1 cellular context compared by ENCODE assay signal in genomic region chr4:159273126-159273438, GRCh38.
TF ChIP-seq lines count a peak whose summit lies in the region.

No MANE protein-coding gene starts in this region.

TF ChIP-seq in HepG2, 621 proteins besides CTCF, POLR2A, EP300 and RAD21 (continued from another document and continues in another):
- TF ChIP-seq ZBTB44 (CRISPR knock-in tag; IDR thresholded peaks at IDR 0.05), result no peak
- TF ChIP-seq YEATS4 (CRISPR knock-in tag; IDR thresholded peaks at IDR 0.05; ENCODE audit: borderline replicate concordance), result no peak
- TF ChIP-seq KDM3A (CRISPR knock-in tag; IDR thresholded peaks at IDR 0.05; ENCODE audit: low read depth), result no peak
- TF ChIP-seq, protein P1, sequence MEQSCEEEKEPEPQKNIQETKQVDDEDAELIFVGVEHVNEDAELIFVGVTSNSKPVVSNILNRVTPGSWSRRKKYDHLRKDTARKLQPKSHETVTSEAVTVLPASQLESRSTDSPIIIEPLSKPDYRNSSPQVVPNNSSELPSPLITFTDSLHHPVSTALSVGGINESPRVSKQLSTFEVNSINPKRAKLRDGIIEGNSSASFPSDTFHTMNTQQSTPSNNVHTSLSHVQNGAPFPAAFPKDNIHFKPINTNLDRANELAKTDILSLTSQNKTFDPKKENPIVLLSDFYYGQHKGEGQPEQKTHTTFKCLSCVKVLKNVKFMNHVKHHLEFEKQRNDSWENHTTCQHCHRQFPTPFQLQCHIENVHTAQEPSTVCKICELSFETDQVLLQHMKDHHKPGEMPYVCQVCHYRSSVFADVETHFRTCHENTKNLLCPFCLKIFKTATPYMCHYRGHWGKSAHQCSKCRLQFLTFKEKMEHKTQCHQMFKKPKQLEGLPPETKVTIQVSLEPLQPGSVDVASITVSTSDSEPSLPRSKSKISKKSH (CRISPR knock-in tag; IDR thresholded peaks at IDR 0.05; ENCODE audit: borderline replicate concordance), result no peak
- no peak for TF ChIP-seq NFKB2 (CRISPR knock-in tag; IDR thresholded peaks at IDR 0.05; ENCODE audit: borderline replicate concordance)
- no peak for TF ChIP-seq MAFG (CRISPR knock-in tag; IDR thresholded peaks at IDR 0.05)
- no peak for TF ChIP-seq SMARCE1 (IDR thresholded peaks at IDR 0.05; ENCODE audit: borderline replicate concordance)
- no peak for TF ChIP-seq ZNF776 (CRISPR knock-in tag; IDR thresholded peaks at IDR 0.05)
- TF ChIP-seq NFIC (IDR thresholded peaks at IDR 0.05; ENCODE audit: low read length), result peak; percentile 49; the same call in 1 of the 2 replicates
- TF ChIP-seq, protein P2, sequence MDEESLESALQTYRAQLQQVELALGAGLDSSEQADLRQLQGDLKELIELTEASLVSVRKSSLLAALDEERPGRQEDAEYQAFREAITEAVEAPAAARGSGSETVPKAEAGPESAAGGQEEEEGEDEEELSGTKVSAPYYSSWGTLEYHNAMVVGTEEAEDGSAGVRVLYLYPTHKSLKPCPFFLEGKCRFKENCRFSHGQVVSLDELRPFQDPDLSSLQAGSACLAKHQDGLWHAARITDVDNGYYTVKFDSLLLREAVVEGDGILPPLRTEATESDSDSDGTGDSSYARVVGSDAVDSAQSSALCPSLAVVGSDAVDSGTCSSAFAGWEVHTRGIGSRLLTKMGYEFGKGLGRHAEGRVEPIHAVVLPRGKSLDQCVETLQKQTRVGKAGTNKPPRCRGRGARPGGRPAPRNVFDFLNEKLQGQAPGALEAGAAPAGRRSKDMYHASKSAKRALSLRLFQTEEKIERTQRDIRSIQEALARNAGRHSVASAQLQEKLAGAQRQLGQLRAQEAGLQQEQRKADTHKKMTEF (CRISPR knock-in tag; IDR thresholded peaks at IDR 0.05), result 0 out of 2 replicates have a peak, but pooled peaks have one; percentile 25
- no peak for TF ChIP-seq ZNF841 (CRISPR knock-in tag; IDR thresholded peaks at IDR 0.05; ENCODE audit: borderline replicate concordance)
- TF ChIP-seq RBM22 (optimal IDR thresholded peaks at IDR 0.05; ENCODE audit: low read length), result no peak
- TF ChIP-seq HOXA9 (CRISPR knock-in tag; IDR thresholded peaks at IDR 0.05; ENCODE audit: borderline replicate concordance), result no peak
- TF ChIP-seq, protein P3, sequence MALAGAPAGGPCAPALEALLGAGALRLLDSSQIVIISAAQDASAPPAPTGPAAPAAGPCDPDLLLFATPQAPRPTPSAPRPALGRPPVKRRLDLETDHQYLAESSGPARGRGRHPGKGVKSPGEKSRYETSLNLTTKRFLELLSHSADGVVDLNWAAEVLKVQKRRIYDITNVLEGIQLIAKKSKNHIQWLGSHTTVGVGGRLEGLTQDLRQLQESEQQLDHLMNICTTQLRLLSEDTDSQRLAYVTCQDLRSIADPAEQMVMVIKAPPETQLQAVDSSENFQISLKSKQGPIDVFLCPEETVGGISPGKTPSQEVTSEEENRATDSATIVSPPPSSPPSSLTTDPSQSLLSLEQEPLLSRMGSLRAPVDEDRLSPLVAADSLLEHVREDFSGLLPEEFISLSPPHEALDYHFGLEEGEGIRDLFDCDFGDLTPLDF (CRISPR knock-in tag; IDR thresholded peaks at IDR 0.05), result no peak
- TF ChIP-seq SOX6 (IDR thresholded peaks at IDR 0.05), result no peak
- TF ChIP-seq SOX6 (CRISPR knock-in tag; IDR thresholded peaks at IDR 0.05), result peak; percentile 33; the same call in 1 of the 2 replicates
- TF ChIP-seq REXO4 (CRISPR knock-in tag; IDR thresholded peaks at IDR 0.05; ENCODE audit: borderline replicate concordance), result no peak
- TF ChIP-seq FLYWCH1 (CRISPR knock-in tag; IDR thresholded peaks at IDR 0.05), result no peak
- no peak for TF ChIP-seq YY1 (IDR thresholded peaks at IDR 0.05; ENCODE audit: insufficient read depth, insufficient replicate concordance, low read depth, low read length)
- TF ChIP-seq ZNF121 (CRISPR knock-in tag; IDR thresholded peaks at IDR 0.05), result no peak
- TF ChIP-seq, protein P4, sequence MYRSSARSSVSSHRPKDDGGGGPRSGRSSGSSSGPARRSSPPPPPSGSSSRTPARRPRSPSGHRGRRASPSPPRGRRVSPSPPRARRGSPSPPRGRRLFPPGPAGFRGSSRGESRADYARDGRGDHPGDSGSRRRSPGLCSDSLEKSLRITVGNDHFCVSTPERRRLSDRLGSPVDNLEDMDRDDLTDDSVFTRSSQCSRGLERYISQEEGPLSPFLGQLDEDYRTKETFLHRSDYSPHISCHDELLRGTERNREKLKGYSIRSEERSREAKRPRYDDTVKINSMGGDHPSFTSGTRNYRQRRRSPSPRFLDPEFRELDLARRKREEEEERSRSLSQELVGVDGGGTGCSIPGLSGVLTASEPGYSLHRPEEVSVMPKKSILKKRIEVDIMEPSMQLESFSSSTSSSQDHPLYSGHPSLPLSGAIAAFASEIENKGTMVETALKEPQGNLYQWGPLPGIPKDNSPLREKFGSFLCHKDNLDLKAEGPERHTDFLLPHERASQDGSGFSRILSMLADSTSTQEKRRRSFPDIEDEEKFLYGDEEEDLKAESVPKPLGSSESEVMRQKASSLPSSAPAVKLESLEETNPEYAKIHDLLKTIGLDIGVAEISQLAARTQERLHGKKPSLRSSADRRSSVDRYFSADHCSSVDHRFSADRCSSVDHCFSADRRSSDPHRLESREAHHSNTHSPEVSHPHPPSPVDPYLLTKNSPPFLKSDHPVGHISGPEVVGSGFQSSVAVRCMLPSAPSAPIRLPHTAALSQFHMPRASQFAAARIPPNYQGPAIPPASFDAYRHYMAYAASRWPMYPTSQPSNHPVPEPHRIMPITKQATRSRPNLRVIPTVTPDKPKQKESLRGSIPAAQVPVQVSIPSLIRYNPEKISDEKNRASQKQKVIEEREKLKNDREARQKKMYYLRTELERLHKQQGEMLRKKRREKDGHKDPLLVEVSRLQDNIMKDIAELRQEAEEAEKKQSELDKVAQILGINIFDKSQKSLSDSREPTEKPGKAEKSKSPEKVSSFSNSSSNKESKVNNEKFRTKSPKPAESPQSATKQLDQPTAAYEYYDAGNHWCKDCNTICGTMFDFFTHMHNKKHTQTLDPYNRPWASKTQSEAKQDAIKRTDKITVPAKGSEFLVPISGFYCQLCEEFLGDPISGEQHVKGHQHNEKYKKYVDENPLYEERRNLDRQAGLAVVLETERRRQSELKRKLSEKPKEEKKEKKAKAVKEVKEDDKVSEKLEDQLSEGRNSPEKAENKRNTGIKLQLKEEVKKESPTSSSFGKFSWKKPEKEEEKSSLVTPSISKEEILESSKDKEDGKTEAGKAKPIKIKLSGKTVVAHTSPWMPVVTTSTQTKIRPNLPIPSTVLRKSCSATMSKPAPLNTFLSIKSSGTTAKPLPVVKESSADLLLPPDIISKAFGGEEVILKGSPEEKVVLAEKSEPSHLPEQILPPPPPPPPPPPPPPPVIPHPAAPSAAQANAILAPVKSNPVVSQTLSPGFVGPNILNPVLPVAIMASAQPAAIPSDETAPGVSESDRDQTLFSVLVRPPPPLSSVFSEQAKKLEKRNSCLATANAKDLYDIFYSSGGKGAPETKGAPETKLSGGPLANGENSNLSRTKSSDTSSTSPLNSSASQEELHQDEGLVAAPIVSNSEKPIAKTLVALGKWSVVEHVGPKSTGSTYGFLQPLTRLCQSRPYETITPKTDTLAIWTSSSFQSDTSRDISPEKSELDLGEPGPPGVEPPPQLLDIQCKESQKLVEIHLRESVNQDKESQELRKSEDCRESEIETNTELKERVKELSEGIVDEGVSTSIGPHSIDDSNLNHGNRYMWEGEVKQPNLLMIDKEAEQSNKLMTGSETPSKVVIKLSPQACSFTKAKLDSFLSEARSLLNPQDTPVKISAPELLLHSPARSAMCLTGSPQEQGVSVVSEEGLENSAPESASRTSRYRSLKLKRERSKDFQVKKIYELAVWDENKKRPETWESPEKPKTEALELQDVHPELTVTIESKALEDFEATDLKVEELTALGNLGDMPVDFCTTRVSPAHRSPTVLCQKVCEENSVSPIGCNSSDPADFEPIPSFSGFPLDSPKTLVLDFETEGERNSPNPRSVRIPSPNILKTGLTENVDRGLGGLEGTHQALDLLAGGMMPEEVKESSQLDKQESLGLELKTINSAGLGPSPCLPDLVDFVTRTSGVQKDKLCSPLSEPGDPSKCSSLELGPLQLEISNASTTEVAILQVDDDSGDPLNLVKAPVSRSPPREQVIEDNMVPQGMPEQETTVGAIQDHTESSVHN (CRISPR knock-in tag; IDR thresholded peaks at IDR 0.05), result no peak
- peak; percentile 29; the same call in 1 of the 2 replicates for TF ChIP-seq HMG20A (CRISPR knock-in tag; IDR thresholded peaks at IDR 0.05; ENCODE audit: borderline replicate concordance)
- TF ChIP-seq ADNP (CRISPR knock-in tag; IDR thresholded peaks at IDR 0.05), result no peak
- TF ChIP-seq RARG (CRISPR knock-in tag; IDR thresholded peaks at IDR 0.05; ENCODE audit: low read depth), result no peak
- no peak for TF ChIP-seq SOX13 (IDR thresholded peaks at IDR 0.05)
- peak in 1 of 2 experiments; percentile 62; a peak in 1 of 4 replicates for TF ChIP-seq SOX13 (CRISPR knock-in tag; conservative IDR thresholded peaks at IDR 0.05 in 1 of 2, IDR thresholded peaks at IDR 0.05 in 1 of 2)
- TF ChIP-seq, protein P5, sequence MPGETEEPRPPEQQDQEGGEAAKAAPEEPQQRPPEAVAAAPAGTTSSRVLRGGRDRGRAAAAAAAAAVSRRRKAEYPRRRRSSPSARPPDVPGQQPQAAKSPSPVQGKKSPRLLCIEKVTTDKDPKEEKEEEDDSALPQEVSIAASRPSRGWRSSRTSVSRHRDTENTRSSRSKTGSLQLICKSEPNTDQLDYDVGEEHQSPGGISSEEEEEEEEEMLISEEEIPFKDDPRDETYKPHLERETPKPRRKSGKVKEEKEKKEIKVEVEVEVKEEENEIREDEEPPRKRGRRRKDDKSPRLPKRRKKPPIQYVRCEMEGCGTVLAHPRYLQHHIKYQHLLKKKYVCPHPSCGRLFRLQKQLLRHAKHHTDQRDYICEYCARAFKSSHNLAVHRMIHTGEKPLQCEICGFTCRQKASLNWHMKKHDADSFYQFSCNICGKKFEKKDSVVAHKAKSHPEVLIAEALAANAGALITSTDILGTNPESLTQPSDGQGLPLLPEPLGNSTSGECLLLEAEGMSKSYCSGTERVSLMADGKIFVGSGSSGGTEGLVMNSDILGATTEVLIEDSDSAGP (CRISPR knock-in tag; IDR thresholded peaks at IDR 0.05; ENCODE audit: borderline replicate concordance), result no peak
- TF ChIP-seq HNRNPL (IDR thresholded peaks at IDR 0.05; ENCODE audit: low read depth, low read length), result no peak
- no peak for TF ChIP-seq CCAR2 (optimal IDR thresholded peaks at IDR 0.05; ENCODE audit: low read depth, low read length)
- TF ChIP-seq, protein P6, sequence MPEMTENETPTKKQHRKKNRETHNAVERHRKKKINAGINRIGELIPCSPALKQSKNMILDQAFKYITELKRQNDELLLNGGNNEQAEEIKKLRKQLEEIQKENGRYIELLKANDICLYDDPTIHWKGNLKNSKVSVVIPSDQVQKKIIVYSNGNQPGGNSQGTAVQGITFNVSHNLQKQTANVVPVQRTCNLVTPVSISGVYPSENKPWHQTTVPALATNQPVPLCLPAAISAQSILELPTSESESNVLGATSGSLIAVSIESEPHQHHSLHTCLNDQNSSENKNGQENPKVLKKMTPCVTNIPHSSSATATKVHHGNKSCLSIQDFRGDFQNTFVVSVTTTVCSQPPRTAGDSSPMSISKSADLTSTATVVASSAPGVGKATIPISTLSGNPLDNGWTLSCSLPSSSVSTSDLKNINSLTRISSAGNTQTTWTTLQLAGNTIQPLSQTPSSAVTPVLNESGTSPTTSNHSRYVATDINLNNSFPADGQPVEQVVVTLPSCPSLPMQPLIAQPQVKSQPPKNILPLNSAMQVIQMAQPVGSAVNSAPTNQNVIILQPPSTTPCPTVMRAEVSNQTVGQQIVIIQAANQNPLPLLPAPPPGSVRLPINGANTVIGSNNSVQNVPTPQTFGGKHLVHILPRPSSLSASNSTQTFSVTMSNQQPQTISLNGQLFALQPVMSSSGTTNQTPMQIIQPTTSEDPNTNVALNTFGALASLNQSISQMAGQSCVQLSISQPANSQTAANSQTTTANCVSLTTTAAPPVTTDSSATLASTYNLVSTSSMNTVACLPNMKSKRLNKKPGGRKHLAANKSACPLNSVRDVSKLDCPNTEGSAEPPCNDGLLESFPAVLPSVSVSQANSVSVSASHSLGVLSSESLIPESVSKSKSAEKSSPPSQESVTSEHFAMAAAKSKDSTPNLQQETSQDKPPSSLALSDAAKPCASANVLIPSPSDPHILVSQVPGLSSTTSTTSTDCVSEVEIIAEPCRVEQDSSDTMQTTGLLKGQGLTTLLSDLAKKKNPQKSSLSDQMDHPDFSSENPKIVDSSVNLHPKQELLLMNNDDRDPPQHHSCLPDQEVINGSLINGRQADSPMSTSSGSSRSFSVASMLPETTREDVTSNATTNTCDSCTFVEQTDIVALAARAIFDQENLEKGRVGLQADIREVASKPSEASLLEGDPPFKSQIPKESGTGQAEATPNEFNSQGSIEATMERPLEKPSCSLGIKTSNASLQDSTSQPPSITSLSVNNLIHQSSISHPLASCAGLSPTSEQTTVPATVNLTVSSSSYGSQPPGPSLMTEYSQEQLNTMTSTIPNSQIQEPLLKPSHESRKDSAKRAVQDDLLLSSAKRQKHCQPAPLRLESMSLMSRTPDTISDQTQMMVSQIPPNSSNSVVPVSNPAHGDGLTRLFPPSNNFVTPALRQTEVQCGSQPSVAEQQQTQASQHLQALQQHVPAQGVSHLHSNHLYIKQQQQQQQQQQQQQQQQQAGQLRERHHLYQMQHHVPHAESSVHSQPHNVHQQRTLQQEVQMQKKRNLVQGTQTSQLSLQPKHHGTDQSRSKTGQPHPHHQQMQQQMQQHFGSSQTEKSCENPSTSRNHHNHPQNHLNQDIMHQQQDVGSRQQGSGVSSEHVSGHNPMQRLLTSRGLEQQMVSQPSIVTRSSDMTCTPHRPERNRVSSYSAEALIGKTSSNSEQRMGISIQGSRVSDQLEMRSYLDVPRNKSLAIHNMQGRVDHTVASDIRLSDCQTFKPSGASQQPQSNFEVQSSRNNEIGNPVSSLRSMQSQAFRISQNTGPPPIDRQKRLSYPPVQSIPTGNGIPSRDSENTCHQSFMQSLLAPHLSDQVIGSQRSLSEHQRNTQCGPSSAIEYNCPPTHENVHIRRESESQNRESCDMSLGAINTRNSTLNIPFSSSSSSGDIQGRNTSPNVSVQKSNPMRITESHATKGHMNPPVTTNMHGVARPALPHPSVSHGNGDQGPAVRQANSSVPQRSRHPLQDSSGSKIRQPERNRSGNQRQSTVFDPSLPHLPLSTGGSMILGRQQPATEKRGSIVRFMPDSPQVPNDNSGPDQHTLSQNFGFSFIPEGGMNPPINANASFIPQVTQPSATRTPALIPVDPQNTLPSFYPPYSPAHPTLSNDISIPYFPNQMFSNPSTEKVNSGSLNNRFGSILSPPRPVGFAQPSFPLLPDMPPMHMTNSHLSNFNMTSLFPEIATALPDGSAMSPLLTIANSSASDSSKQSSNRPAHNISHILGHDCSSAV (CRISPR knock-in tag; IDR thresholded peaks at IDR 0.05; ENCODE audit: borderline replicate concordance), result no peak
- no peak for TF ChIP-seq ZNF878 (CRISPR knock-in tag; IDR thresholded peaks at IDR 0.05)
- TF ChIP-seq KLF6 (CRISPR knock-in tag; IDR thresholded peaks at IDR 0.05), result no peak
